ENCODE assay signal across 1 cellular context in the genomic region with DNA sequence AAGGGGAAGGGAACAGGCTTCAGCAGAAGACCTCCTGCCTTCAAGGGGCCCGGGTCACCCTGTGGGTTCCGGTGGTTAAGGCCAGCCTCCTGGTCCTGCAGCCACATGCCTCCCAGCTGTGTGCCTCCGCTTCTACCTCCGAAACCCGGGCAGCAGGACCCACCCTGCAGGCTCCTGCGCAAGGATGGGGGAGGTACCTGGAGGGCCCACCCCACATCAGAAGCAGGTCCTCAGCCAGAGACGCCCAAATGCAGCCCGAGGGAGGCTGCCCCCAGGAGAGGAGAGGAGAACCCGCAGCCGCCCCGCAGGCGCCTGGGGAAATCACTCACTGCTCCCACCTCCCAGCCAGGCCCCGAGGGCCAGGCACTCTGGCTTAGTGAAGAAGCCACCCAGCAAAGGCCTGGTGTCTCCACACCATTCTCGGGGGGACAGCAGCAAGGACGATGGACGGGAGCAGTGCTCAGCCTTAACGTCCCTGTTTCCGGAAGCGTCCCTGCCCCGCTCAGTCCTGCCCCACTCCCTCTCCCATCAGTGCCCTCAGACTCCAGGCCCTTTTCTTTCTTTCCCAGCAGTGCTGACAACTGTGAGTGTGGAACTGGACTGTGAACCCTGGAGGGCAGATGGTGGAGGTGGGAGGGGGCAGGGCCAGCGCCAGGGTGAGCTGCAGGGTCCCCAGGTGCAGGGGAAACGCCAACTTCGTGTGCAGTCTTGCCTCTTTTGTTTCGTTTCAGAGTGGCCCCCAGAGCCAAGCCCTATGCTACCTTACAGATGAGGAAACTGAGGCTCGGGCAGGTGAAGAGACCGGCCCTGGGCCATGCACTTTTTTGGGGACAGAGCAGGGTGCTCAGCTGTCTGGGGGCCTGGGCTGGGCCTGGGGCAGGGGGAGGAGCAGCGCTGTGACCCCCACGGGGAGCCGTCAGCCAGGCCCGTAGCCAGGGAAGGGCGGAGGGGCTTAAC.
TF ChIP-seq lines count a peak whose summit lies in the region.

No MANE protein-coding gene starts in this region.

TF ChIP-seq in HepG2, 621 proteins besides CTCF, POLR2A, EP300 and RAD21 (continued from another document and continues in another):
- TF ChIP-seq RERE (CRISPR knock-in tag; IDR thresholded peaks at IDR 0.05; ENCODE audit: low read depth) (no peak), ZNF567 (CRISPR knock-in tag; IDR thresholded peaks at IDR 0.05; ENCODE audit: borderline replicate concordance) (no peak), ZNF670 (CRISPR knock-in tag; IDR thresholded peaks at IDR 0.05; ENCODE audit: borderline replicate concordance) (no peak), RNF219 (CRISPR knock-in tag; IDR thresholded peaks at IDR 0.05) (no peak), HMG20B (CRISPR knock-in tag; conservative IDR thresholded peaks at IDR 0.05) (no peak), REPIN1 (CRISPR knock-in tag; IDR thresholded peaks at IDR 0.05; ENCODE audit: borderline replicate concordance, low read depth) (no peak), CREM (IDR thresholded peaks at IDR 0.05) (no peak), CREM (CRISPR knock-in tag; IDR thresholded peaks at IDR 0.05) (no peak), NR1H2 (CRISPR knock-in tag; IDR thresholded peaks at IDR 0.05; ENCODE audit: borderline replicate concordance, low read depth) (no peak), MIXL1 (CRISPR knock-in tag; IDR thresholded peaks at IDR 0.05) (0 out of 2 replicates have a peak, but pooled peaks have one; percentile 42), ZNF335 (CRISPR knock-in tag; IDR thresholded peaks at IDR 0.05) (no peak), ZNF280D (CRISPR knock-in tag; IDR thresholded peaks at IDR 0.05) (no peak), NFE2L2 (IDR thresholded peaks at IDR 0.05; ENCODE audit: low read length) (no peak), SP2 (CRISPR knock-in tag; IDR thresholded peaks at IDR 0.05) (no peak; the same call in 1 of the 2 replicates), MAFF (IDR thresholded peaks at IDR 0.05; ENCODE audit: low read depth, low read length) (no peak), ZKSCAN8 (CRISPR knock-in tag; IDR thresholded peaks at IDR 0.05; ENCODE audit: borderline replicate concordance) (0 out of 2 replicates have a peak, but pooled peaks have one; percentile 49), NFIB (CRISPR knock-in tag; IDR thresholded peaks at IDR 0.05; ENCODE audit: borderline replicate concordance) (no peak), ZNF556 (CRISPR knock-in tag; IDR thresholded peaks at IDR 0.05; ENCODE audit: borderline replicate concordance) (no peak), SP4 (CRISPR knock-in tag; IDR thresholded peaks at IDR 0.05) (no peak), GABPA (IDR thresholded peaks at IDR 0.05; ENCODE audit: low read depth, low read length) (no peak), GABPA (CRISPR knock-in tag; IDR thresholded peaks at IDR 0.05; ENCODE audit: low read depth) (no peak), GZF1 (CRISPR knock-in tag; IDR thresholded peaks at IDR 0.05) (no peak), ESRRA (CRISPR knock-in tag; IDR thresholded peaks at IDR 0.05; ENCODE audit: low read depth) (peak; percentile 13; the same call in 1 of the 2 replicates), ISX (CRISPR knock-in tag; conservative IDR thresholded peaks at IDR 0.05) (no peak), ZNF609 (CRISPR knock-in tag; IDR thresholded peaks at IDR 0.05; ENCODE audit: borderline replicate concordance) (no peak), ZNF331 (CRISPR knock-in tag; IDR thresholded peaks at IDR 0.05) (0 out of 2 replicates have a peak, but pooled peaks have one; percentile 30), IRF1 (CRISPR knock-in tag; IDR thresholded peaks at IDR 0.05; ENCODE audit: low read depth) (no peak), SMARCE1 (IDR thresholded peaks at IDR 0.05; ENCODE audit: borderline replicate concordance) (no peak), ZNF160 (CRISPR knock-in tag; IDR thresholded peaks at IDR 0.05) (no peak), ZNF180 (CRISPR knock-in tag; IDR thresholded peaks at IDR 0.05; ENCODE audit: borderline replicate concordance, low read depth) (no peak), PCBP2 (optimal IDR thresholded peaks at IDR 0.05; ENCODE audit: low read depth, low read length, poor library complexity, severe bottlenecking) (no peak), ZBTB1 (CRISPR knock-in tag; IDR thresholded peaks at IDR 0.05; ENCODE audit: borderline replicate concordance) (no peak), JDP2 (CRISPR knock-in tag; IDR thresholded peaks at IDR 0.05; ENCODE audit: borderline replicate concordance) (no peak), TBP (CRISPR knock-in tag; IDR thresholded peaks at IDR 0.05) (no peak), CHCHD3 (CRISPR knock-in tag; IDR thresholded peaks at IDR 0.05) (no peak), ZNF782 (CRISPR knock-in tag; IDR thresholded peaks at IDR 0.05; ENCODE audit: borderline replicate concordance) (no peak), HMGA1 (CRISPR knock-in tag; conservative IDR thresholded peaks at IDR 0.05) (no peak), ZNF713 (CRISPR knock-in tag; IDR thresholded peaks at IDR 0.05) (no peak), ZNF225 (CRISPR knock-in tag; IDR thresholded peaks at IDR 0.05) (peak; percentile 71; the same call in 1 of the 2 replicates), ZNF674 (CRISPR knock-in tag; IDR thresholded peaks at IDR 0.05; ENCODE audit: low read depth) (no peak)
- TF ChIP-seq, protein P1, sequence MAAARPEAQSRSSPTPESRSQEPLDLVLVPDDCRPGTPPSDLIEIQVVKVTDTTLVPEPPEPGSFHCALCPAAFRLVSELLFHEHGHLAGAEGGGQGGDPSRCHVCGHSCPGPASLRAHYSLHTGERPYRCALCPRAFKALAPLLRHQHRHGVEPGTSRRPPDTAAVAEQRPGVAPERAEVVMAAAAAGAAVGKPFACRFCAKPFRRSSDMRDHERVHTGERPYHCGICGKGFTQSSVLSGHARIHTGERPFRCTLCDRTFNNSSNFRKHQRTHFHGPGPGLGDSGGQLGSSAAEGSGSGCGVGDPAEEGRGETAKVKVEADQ (CRISPR knock-in tag; IDR thresholded peaks at IDR 0.05; ENCODE audit: borderline replicate concordance) = no peak
- TF ChIP-seq, protein P2, sequence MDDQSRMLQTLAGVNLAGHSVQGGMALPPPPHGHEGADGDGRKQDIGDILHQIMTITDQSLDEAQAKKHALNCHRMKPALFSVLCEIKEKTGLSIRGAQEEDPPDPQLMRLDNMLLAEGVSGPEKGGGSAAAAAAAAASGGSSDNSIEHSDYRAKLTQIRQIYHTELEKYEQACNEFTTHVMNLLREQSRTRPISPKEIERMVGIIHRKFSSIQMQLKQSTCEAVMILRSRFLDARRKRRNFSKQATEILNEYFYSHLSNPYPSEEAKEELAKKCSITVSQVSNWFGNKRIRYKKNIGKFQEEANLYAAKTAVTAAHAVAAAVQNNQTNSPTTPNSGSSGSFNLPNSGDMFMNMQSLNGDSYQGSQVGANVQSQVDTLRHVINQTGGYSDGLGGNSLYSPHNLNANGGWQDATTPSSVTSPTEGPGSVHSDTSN (CRISPR knock-in tag; IDR thresholded peaks at IDR 0.05; ENCODE audit: borderline replicate concordance) = no peak
